Comparison of ENCODE assay signal across 36 cellular contexts in the genomic region with DNA sequence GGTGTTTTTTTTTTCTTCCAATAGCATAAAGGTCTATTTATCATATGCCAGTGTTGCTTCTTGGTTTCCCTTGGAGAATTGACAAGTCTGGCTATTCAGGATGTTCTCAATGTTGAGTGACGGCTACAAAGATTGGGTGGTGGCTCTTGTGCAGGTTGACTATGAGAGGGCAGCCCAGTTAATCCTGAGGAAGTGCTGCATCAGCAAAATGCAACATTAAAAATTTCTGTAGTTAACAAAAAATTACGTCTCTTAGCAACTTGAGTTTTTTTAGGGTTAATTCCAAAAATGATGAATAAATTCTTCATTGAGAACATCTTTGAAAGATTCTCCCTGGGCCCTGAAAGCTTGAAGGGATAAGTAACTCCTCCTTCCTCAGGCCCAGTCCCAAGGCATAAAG.
"Had no signal": no experiment of that assay in that cellular context is flagged by ENCODE, and none has a peak within 500 bp of the region (broad histone marks: within the 10 kb centered on the region; RNA-seq: fewer than 3 reads in every experiment).

No MANE protein-coding gene starts in this region.

- H3K27ac ChIP-seq: adrenal gland, body of pancreas, brain microvascular endothelial cell, breast epithelium, VCaP had no signal

- H3K4me1 Mint-ChIP-seq: activated B cell treated with CpG ODN at 0.5 μM for 24 hours; activated CD4-positive, alpha-beta T cell treated with anti-CD3 and anti-CD28 coated beads, Interleukin-2, amount 10 ng/mL, durations not matched to agents 24 days and 14 days; activated naive CD8-positive, alpha-beta T cell treated with anti-CD3 and anti-CD28 coated beads for 36 hours; activated T-helper 17 cell treated with anti-CD3 and anti-CD28 coated beads, Interleukin-2, amount 50 U/mL, for 72 hours had no signal

- DNase-seq: activated B cell treated with CpG ODN at 0.5 μM for 24 hours; activated CD4-positive, alpha-beta memory T cell treated with anti-CD3 and anti-CD28 coated beads for 36 hours; activated CD4-positive, alpha-beta T cell treated with anti-CD3 and anti-CD28 coated beads for 4 hours; activated CD4-positive, alpha-beta T cell treated with anti-CD3 and anti-CD28 coated beads, Interleukin-2, amount 10 ng/mL, durations not matched to agents 24 days and 14 days; activated CD4-positive, alpha-beta T cell treated with anti-CD3 and anti-CD28 coated beads, Interleukin-2, amount 50 U/mL, for 1 hour; activated CD4-positive, alpha-beta T cell treated with anti-CD3 and anti-CD28 coated beads, Interleukin-2, amount 50 U/mL, for 4 hours; activated CD4-positive, CD25-positive, alpha-beta regulatory T cell treated with anti-CD3 and anti-CD28 coated beads, Interleukin-2, amount 50 U/mL, for 72 hours; activated CD8-positive, alpha-beta memory T cell treated with anti-CD3 and anti-CD28 coated beads, Interleukin-2, amount 50 U/mL, for 4 hours; activated CD8-positive, alpha-beta T cell treated with anti-CD3 and anti-CD28 coated beads for 36 hours; activated effector memory CD4-positive, alpha-beta T cell treated with anti-CD3 and anti-CD28 coated beads, Interleukin-2, amount 50 U/mL, for 16 hours; activated gamma-delta T cell treated with Interleukin-2 at 50 U/mL for 16 hours; activated naive CD4-positive, alpha-beta T cell; activated naive CD4-positive, alpha-beta T cell treated with anti-CD3 and anti-CD28 coated beads for 36 hours; activated naive CD4-positive, alpha-beta T cell treated with anti-CD3 and anti-CD28 coated beads, Interleukin-2, amount 50 U/mL, for 16 hours; activated naive CD8-positive, alpha-beta T cell treated with anti-CD3 and anti-CD28 coated beads for 36 hours; activated T-cell treated with anti-CD3 and anti-CD28 coated beads for 4 hours; activated T-cell treated with anti-CD3 and anti-CD28 coated beads, Interleukin-2, amount 50 U/mL, for 1 hour; activated T-cell treated with anti-CD3 and anti-CD28 coated beads, Interleukin-2, amount 50 U/mL, for 4 hours; activated T-cell treated with anti-CD3 and anti-CD28 coated beads, Interleukin-2, amount 50 U/mL, for 72 hours; adrenal gland; amniotic stem cell; aorta; body of pancreas; brain microvascular endothelial cell; central memory CD4-positive, alpha-beta T cell; T-helper 2 cell; T-helper 9 cell had no signal

- H3K27ac Mint-ChIP-seq: activated B cell treated with CpG ODN at 0.5 μM for 24 hours; activated CD4-positive, alpha-beta memory T cell treated with anti-CD3 and anti-CD28 coated beads for 36 hours; activated CD4-positive, alpha-beta T cell treated with anti-CD3 and anti-CD28 coated beads, Interleukin-2, amount 10 ng/mL, durations not matched to agents 24 days and 14 days; activated CD8-positive, alpha-beta T cell treated with anti-CD3 and anti-CD28 coated beads for 36 hours; activated naive CD4-positive, alpha-beta T cell treated with anti-CD3 and anti-CD28 coated beads for 36 hours; activated naive CD4-positive, alpha-beta T cell treated with anti-CD3 and anti-CD28 coated beads, Interleukin-2, amount 50 U/mL, for 72 hours; activated naive CD8-positive, alpha-beta T cell treated with anti-CD3 and anti-CD28 coated beads for 36 hours; activated T-cell treated with anti-CD3 and anti-CD28 coated beads, Interleukin-2, amount 50 U/mL, for 72 hours; activated T-helper 1 cell treated with anti-CD3 and anti-CD28 coated beads, Interleukin-12 subunit alpha, Interleukin-12 subunit beta, Interleukin-2, Interleukin-4 antibody, amounts not matched to agents 30 ng/mL and 10 ng/mL and 1 ng/mL, durations not matched to agents 14 hours and 24 hours and 36 hours; activated T-helper 17 cell treated with anti-CD3 and anti-CD28 coated beads, Interleukin-2, amount 50 U/mL, for 72 hours; T-helper 1 cell treated with Interleukin-12 subunit alpha and Interleukin-12 subunit beta and Interleukin-4 antibody, amounts not matched to agents 30 μg/mL and 1 μg/mL, for 36 hours; T-helper 2 cell treated with Interferon-gamma antibody and Interleukin-4, amounts not matched to agents 5 μg/mL and 100 μg/mL, for 36 hours had no signal

- FAIRE-seq: astrocyte, TTC549 had no signal

- ATAC-seq: activated CD8-positive, alpha-beta T cell treated with anti-CD3 and anti-CD28 coated beads for 36 hours; activated naive CD4-positive, alpha-beta T cell treated with anti-CD3 and anti-CD28 coated beads, Interleukin-2, amount 50 U/mL, for 72 hours; activated T-cell treated with anti-CD3 and anti-CD28 coated beads, Interleukin-2, amount 50 U/mL, for 4 hours; activated T-cell treated with anti-CD3 and anti-CD28 coated beads, Interleukin-2, amount 50 U/mL, for 72 hours; activated T-helper 17 cell treated with anti-CD3 and anti-CD28 coated beads, Interleukin-2, amount 50 U/mL, for 72 hours; body of pancreas had no signal

- H3K4me3 Mint-ChIP-seq: activated B cell treated with CpG ODN at 0.5 μM for 24 hours; activated CD4-positive, alpha-beta memory T cell treated with anti-CD3 and anti-CD28 coated beads for 36 hours; activated CD4-positive, alpha-beta T cell treated with anti-CD3 and anti-CD28 coated beads, Interleukin-2, amount 10 ng/mL, durations not matched to agents 24 days and 14 days; activated CD8-positive, alpha-beta T cell treated with anti-CD3 and anti-CD28 coated beads for 36 hours; activated naive CD4-positive, alpha-beta T cell treated with anti-CD3 and anti-CD28 coated beads for 36 hours; activated naive CD8-positive, alpha-beta T cell treated with anti-CD3 and anti-CD28 coated beads for 36 hours; activated T-cell treated with anti-CD3 and anti-CD28 coated beads, Interleukin-2, amount 50 U/mL, for 4 hours; activated T-cell treated with anti-CD3 and anti-CD28 coated beads, Interleukin-2, amount 50 U/mL, for 72 hours; activated T-helper 1 cell treated with anti-CD3 and anti-CD28 coated beads, Interleukin-12 subunit alpha, Interleukin-12 subunit beta, Interleukin-2, Interleukin-4 antibody, amounts not matched to agents 30 ng/mL and 10 ng/mL and 1 ng/mL, durations not matched to agents 14 hours and 24 hours and 36 hours; activated T-helper 17 cell treated with anti-CD3 and anti-CD28 coated beads, Interleukin-2, amount 50 U/mL, for 72 hours; T-helper 1 cell treated with Interleukin-12 subunit alpha and Interleukin-12 subunit beta and Interleukin-4 antibody, amounts not matched to agents 30 μg/mL and 1 μg/mL, for 36 hours; T-helper 2 cell treated with Interferon-gamma antibody and Interleukin-4, amounts not matched to agents 5 μg/mL and 100 μg/mL, for 36 hours had no signal

- H3K27me3 ChIP-seq: adrenal gland, body of pancreas, breast epithelium had no signal

- H3K36me3 Mint-ChIP-seq: activated CD4-positive, alpha-beta memory T cell treated with anti-CD3 and anti-CD28 coated beads for 36 hours; activated naive CD4-positive, alpha-beta T cell treated with anti-CD3 and anti-CD28 coated beads, Interleukin-2, amount 50 U/mL, for 72 hours; activated naive CD8-positive, alpha-beta T cell treated with anti-CD3 and anti-CD28 coated beads for 36 hours had no signal

- H3K9me3 Mint-ChIP-seq: activated B cell treated with CpG ODN at 0.5 μM for 24 hours; activated CD4-positive, alpha-beta memory T cell treated with anti-CD3 and anti-CD28 coated beads for 36 hours; activated CD8-positive, alpha-beta T cell treated with anti-CD3 and anti-CD28 coated beads for 36 hours; activated naive CD4-positive, alpha-beta T cell treated with anti-CD3 and anti-CD28 coated beads for 36 hours; activated T-cell treated with anti-CD3 and anti-CD28 coated beads, Interleukin-2, amount 50 U/mL, for 72 hours; activated T-helper 17 cell treated with anti-CD3 and anti-CD28 coated beads, Interleukin-2, amount 50 U/mL, for 72 hours; T-helper 2 cell treated with Interferon-gamma antibody and Interleukin-4, amounts not matched to agents 5 μg/mL and 100 μg/mL, for 36 hours had no signal

- H3K4me3 ChIP-seq: adrenal gland, body of pancreas, breast epithelium had no signal

- H3K9me3 ChIP-seq: adrenal gland, body of pancreas, breast epithelium had no signal

- H3K4me1 ChIP-seq: adrenal gland, body of pancreas, breast epithelium had no signal

- H3K36me3 ChIP-seq: adrenal gland, brain microvascular endothelial cell, breast epithelium had no signal
